Comparison of ENCODE assay signal across 9 cellular contexts in the genomic region with DNA sequence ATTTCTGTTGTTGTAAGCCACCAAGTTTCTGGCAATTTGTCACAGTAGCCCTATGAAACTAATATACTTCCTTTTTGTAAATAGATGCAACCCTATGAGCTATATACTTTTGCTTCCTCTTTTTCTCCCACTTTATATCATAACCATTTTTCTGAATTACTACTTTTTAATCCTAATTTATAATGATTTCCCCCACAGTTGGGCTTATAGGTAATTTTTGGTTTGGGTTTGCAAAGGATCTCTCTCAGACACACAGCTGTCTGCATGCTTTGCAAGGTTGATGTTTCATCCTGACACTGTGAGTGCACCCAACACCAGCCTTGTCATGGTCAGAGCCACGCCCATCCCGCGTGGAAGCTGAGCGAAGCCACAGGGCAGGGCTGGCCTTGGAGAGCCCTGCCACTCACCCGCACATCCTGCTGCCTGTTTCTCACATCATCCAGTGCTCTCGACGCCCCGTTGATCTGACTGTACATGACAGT. TPM values are rescaled to one million over a fixed set of nuclear protein-coding genes. Genes with fewer than 3 reads are reported as not detected.
A peak's percentile ranks its signal among the peaks of the same experiment; 100 is the strongest.
DNase-seq lines count a peak whose midpoint lies in the region; ATAC-seq and TF ChIP-seq lines count a peak whose summit lies in the region.
"Had no signal": no experiment of that assay in that cellular context is flagged by ENCODE, and none has a peak within 500 bp of the region (broad histone marks: within the 10 kb centered on the region; RNA-seq: fewer than 3 reads in every experiment).

No MANE protein-coding gene starts in this region.

- H3K27me3 ChIP-seq in heart left ventricle: no peaks in the 10 kb centered on the region

- peaks cover 0 to 66% (median 27%) of the 10 kb centered on the region in 12 donors for H3K4me1 ChIP-seq in heart left ventricle

- peak overlapping the region; percentile 38 for H3K27ac ChIP-seq in RWPE1
- H3K27ac ChIP-seq in heart left ventricle: peak overlapping the region in 2 of 12 donors; percentile 25 to 97
- H3K27ac ChIP-seq: thoracic aorta had no signal

- no peak for TF ChIP-seq POLR2A in heart left ventricle (IDR thresholded peaks at IDR 0.05)

- ATAC-seq in HG03045 (IDR thresholded peaks at IDR 0.05; ENCODE audit: unreplicated experiment) (peak; percentile 76), heart left ventricle (peak in 3 of 4 donors; percentile 48 to 70 (median 64))

- 60 to 72% (median 65%) methylated on average over 8 of the region's 8 CpGs for WGBS in heart left ventricle, 4 donors

- H3K4me3 ChIP-seq in heart left ventricle: no peak overlapping the region
- H3K4me3 ChIP-seq: thoracic aorta had no signal

- peaks cover 0 to 68% (median 53%) of the 10 kb centered on the region in 9 donors for H3K36me3 ChIP-seq in heart left ventricle

- peak; percentile 29 for DNase-seq in stimulated activated CD4-positive, alpha-beta T cell treated with anti-CD3 and anti-CD28 coated beads, Interleukin-4, amount 100 ng/mL, for 24 hours
- DNase-seq in stimulated activated CD4-positive, alpha-beta T cell treated with anti-CD3 and anti-CD28 coated beads, Interleukin-12 subunit alpha, Interleukin-12 subunit beta, amount 100 ng/mL, for 4 hours: no peak
- DNase-seq in RWPE1 (ENCODE audit: low spot score) (no peak), heart left ventricle (peak; percentile 36 to 82 (median 69)), GOT3 (lab: John Stamatoyannopoulos, UW) (no peak), NCI-H2107 treated with DMSO at 0.1 percent for 48 hours (lab: John Stamatoyannopoulos, UW; ENCODE audit: unreplicated experiment) (no peak), inferior parietal cortex (ENCODE audit: extremely low spot score) (no peak)

- intact Hi-C loops in heart left ventricle (cut with DNase I): no loop called here

- CTCF ChIA-PET in RWPE1 (lab: Yijun Ruan, JAX): no interaction called here

- no peaks in the 10 kb centered on the region for H3K9me3 ChIP-seq in heart left ventricle
- H3K9me3 ChIP-seq: thoracic aorta had no signal

- no peak for TF ChIP-seq CTCF in RWPE1 (conservative IDR thresholded peaks at IDR 0.05; ENCODE audit: low read depth)
- no peak for TF ChIP-seq CTCF in heart left ventricle (IDR thresholded peaks at IDR 0.05)

- POLR2A ChIA-PET in RWPE1 (lab: Yijun Ruan, JAX; ENCODE audit: low non-redundant PET): no interaction called here

RNA-seq across cellular contexts. Expression of gene TRIM25, which starts 5.7 kb away (rescaled TPM):
- total RNA-seq in heart left ventricle: 10 to 100 TPM; 12.8 to 55.9 (median 18.8) TPM
- 1 to 10 TPM; 9.2 to 10.0 TPM for polyA plus RNA-seq in heart left ventricle

RNA-seq across cellular contexts. Expression of gene COIL, which starts 52.7 kb away (rescaled TPM):
- total RNA-seq in heart left ventricle: 10 to 100 TPM in 1 of 9 donors, 1 to 10 TPM in 8; 6.5 to 11.3 (median 7.8) TPM
- 1 to 10 TPM; 5.7 to 6.9 TPM for polyA plus RNA-seq in heart left ventricle

Comparison
In these comparisons a context has a peak if more than half of its experiments do, and no peak if none do; other contexts are left out.
1. DNase-seq: peak in stimulated activated CD4-positive, alpha-beta T cell treated with anti-CD3 and anti-CD28 coated beads, Interleukin-4, amount 100 ng/mL, for 24 hours (single experiment) and heart left ventricle (5 of 5); none in stimulated activated CD4-positive, alpha-beta T cell treated with anti-CD3 and anti-CD28 coated beads, Interleukin-12 subunit alpha, Interleukin-12 subunit beta, amount 100 ng/mL, for 4 hours (single experiment), RWPE1 (single experiment), GOT3 (single experiment), NCI-H2107 treated with DMSO at 0.1 percent for 48 hours (single experiment) and inferior parietal cortex (single experiment).